In genomic region chr2:106497321-106497720, GRCh38 we compare ENCODE assay signal across 4 cellular contexts. TPM values are rescaled to one million over a fixed set of nuclear protein-coding genes. Genes with fewer than 3 reads are reported as not detected.
"Had no signal": no experiment of that assay in that cellular context is flagged by ENCODE, and none has a peak within 500 bp of the region (broad histone marks: within the 10 kb centered on the region; RNA-seq: fewer than 3 reads in every experiment).

No MANE protein-coding gene starts in this region.

RNA-seq across cellular contexts. Expression of gene CD8B2, which starts 10.2 kb away (rescaled TPM):
- total RNA-seq: astrocyte, chondrocyte, dermis blood vessel endothelial cell, foreskin keratinocyte had no signal
- polyA plus RNA-seq: foreskin keratinocyte had no signal
